In the genomic region with DNA sequence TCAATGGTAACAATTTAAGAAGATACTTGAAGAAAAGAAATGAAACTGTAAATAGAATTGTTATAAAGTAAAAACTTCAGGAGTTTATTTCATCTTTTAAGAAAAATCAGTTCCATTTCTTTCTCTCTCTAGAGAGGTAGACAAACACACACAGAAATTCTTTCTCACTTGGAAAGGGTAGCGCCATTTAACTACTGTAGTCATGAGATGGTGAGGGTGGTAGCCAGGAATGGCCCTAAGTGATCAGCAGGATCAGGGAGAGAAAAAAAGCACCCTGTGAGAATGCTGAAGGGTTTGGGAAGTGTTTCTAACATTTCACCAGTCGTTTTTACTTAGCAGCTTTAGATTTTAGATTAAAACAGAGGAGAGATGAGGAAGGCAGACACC, we compare ENCODE assay signal across 1 cellular context.
TF ChIP-seq lines count a peak whose summit lies in the region.

No MANE protein-coding gene starts in this region.

TF ChIP-seq in K562, 482 proteins besides CTCF, POLR2A, EP300 and RAD21:
- TF ChIP-seq, protein P1, sequence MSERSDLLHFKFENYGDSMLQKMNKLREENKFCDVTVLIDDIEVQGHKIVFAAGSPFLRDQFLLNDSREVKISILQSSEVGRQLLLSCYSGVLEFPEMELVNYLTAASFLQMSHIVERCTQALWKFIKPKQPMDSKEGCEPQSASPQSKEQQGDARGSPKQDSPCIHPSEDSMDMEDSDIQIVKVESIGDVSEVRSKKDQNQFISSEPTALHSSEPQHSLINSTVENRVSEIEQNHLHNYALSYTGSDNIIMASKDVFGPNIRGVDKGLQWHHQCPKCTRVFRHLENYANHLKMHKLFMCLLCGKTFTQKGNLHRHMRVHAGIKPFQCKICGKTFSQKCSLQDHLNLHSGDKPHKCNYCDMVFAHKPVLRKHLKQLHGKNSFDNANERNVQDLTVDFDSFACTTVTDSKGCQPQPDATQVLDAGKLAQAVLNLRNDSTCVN (CRISPR knock-in tag; IDR thresholded peaks at IDR 0.05), result no peak
- TF ChIP-seq, protein P2, sequence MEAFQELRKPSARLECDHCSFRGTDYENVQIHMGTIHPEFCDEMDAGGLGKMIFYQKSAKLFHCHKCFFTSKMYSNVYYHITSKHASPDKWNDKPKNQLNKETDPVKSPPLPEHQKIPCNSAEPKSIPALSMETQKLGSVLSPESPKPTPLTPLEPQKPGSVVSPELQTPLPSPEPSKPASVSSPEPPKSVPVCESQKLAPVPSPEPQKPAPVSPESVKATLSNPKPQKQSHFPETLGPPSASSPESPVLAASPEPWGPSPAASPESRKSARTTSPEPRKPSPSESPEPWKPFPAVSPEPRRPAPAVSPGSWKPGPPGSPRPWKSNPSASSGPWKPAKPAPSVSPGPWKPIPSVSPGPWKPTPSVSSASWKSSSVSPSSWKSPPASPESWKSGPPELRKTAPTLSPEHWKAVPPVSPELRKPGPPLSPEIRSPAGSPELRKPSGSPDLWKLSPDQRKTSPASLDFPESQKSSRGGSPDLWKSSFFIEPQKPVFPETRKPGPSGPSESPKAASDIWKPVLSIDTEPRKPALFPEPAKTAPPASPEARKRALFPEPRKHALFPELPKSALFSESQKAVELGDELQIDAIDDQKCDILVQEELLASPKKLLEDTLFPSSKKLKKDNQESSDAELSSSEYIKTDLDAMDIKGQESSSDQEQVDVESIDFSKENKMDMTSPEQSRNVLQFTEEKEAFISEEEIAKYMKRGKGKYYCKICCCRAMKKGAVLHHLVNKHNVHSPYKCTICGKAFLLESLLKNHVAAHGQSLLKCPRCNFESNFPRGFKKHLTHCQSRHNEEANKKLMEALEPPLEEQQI (IDR thresholded peaks at IDR 0.05), result no peak
- TF ChIP-seq, protein P3, sequence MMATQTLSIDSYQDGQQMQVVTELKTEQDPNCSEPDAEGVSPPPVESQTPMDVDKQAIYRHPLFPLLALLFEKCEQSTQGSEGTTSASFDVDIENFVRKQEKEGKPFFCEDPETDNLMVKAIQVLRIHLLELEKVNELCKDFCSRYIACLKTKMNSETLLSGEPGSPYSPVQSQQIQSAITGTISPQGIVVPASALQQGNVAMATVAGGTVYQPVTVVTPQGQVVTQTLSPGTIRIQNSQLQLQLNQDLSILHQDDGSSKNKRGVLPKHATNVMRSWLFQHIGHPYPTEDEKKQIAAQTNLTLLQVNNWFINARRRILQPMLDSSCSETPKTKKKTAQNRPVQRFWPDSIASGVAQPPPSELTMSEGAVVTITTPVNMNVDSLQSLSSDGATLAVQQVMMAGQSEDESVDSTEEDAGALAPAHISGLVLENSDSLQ (IDR thresholded peaks at IDR 0.05), result no peak
- TF ChIP-seq SP2 (IDR thresholded peaks at IDR 0.05; ENCODE audit: extremely low read depth, low read depth, low read length, poor library complexity, severe bottlenecking) (no peak), ZNF668 (CRISPR knock-in tag; IDR thresholded peaks at IDR 0.05) (no peak), ZFP1 (CRISPR knock-in tag; IDR thresholded peaks at IDR 0.05) (no peak), MTA1 (IDR thresholded peaks at IDR 0.05; ENCODE audit: borderline replicate concordance) (no peak), RCOR1 (IDR thresholded peaks at IDR 0.05; ENCODE audit: borderline replicate concordance in 1 of 2, low read depth in 2 of 2, low read length in 2 of 2) (no peak), PTBP1 (IDR thresholded peaks at IDR 0.05; ENCODE audit: low read depth, low read length) (no peak), RNF2 (IDR thresholded peaks at IDR 0.05) (no peak), RBM15 (IDR thresholded peaks at IDR 0.05; ENCODE audit: insufficient read depth, low read length) (no peak), RBM14 (IDR thresholded peaks at IDR 0.05; ENCODE audit: borderline replicate concordance, insufficient read depth, low read depth, low read length) (no peak), TRIM28 (IDR thresholded peaks at IDR 0.05) (no peak), GATA2 (CRISPR knock-in tag; IDR thresholded peaks at IDR 0.05) (no peak)
- TF ChIP-seq, protein P4, sequence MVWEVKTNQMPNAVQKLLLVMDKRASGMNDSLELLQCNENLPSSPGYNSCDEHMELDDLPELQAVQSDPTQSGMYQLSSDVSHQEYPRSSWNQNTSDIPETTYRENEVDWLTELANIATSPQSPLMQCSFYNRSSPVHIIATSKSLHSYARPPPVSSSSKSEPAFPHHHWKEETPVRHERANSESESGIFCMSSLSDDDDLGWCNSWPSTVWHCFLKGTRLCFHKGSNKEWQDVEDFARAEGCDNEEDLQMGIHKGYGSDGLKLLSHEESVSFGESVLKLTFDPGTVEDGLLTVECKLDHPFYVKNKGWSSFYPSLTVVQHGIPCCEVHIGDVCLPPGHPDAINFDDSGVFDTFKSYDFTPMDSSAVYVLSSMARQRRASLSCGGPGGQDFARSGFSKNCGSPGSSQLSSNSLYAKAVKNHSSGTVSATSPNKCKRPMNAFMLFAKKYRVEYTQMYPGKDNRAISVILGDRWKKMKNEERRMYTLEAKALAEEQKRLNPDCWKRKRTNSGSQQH (CRISPR knock-in tag; IDR thresholded peaks at IDR 0.05), result no peak
